13 cellular contexts compared by ENCODE assay signal in the genomic region with DNA sequence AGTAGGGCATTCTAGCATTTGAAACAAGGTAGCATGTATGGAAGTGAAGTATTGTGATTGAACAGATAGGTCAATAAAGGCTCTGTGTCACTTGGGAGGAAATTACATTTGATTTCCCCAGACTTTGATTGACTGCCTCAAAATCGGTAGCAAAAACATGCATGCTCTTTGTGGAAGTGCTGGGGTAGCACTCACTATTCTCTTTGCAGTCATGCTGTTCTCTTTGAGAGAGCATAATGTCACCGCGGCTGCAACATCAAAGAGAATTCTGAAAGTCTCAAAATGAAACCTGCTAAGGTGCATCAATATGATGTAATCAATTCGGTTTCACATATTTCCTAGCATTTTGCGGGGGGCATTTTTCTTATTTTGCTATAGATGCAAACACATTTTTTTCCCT.
DNase-seq lines count a peak whose midpoint lies in the region; ATAC-seq and TF ChIP-seq lines count a peak whose summit lies in the region.
"Had no signal": no experiment of that assay in that cellular context is flagged by ENCODE, and none has a peak within 500 bp of the region (broad histone marks: within the 10 kb centered on the region; RNA-seq: fewer than 3 reads in every experiment).

No MANE protein-coding gene starts in this region.

- TF ChIP-seq CTCF in GM12865 (IDR thresholded peaks at IDR 0.05; ENCODE audit: insufficient read depth, low read depth, low read length, missing control alignments), result no peak

- DNase-seq in DMS 273 (lab: John Stamatoyannopoulos, UW; ENCODE audit: unreplicated experiment) (peak; percentile 8), DMS 273 treated with DMSO at 0.1 percent for 48 hours (lab: John Stamatoyannopoulos, UW) (no peak), GM12865 (ENCODE audit: low read depth) (peak; percentile 78), DMS114 treated with DMSO at 0.1 percent for 48 hours (lab: John Stamatoyannopoulos, UW; ENCODE audit: unreplicated experiment) (no peak)
- DNase-seq in activated naive CD4-positive, alpha-beta T cell treated with anti-CD3 and anti-CD28 coated beads, Interleukin-2, amount 50 U/mL, for 72 hours (ENCODE audit: low spot score in 2 of 2), result peak in 1 of 2 donors; percentile 26
- DNase-seq: colonic mucosa, esophagus squamous epithelium, H9, left lung had no signal

- H3K36me3 Mint-ChIP-seq in activated naive CD4-positive, alpha-beta T cell treated with anti-CD3 and anti-CD28 coated beads, Interleukin-2, amount 50 U/mL, for 72 hours, result no peaks in the 10 kb centered on the region

- no peaks in the 10 kb centered on the region for H3K9me3 Mint-ChIP-seq in activated naive CD4-positive, alpha-beta T cell treated with anti-CD3 and anti-CD28 coated beads, Interleukin-2, amount 50 U/mL, for 72 hours
- H3K9me3 Mint-ChIP-seq: H9, nephron had no signal

- ATAC-seq in HG03565 (IDR thresholded peaks at IDR 0.05; ENCODE audit: unreplicated experiment), result peak; percentile 74
- peak; percentile 79 to 92 for ATAC-seq in activated naive CD4-positive, alpha-beta T cell treated with anti-CD3 and anti-CD28 coated beads, Interleukin-2, amount 50 U/mL, for 72 hours
- ATAC-seq in GM19463 (IDR thresholded peaks at IDR 0.05; ENCODE audit: unreplicated experiment), result no peak
- ATAC-seq in GM18907 (IDR thresholded peaks at IDR 0.05; ENCODE audit: unreplicated experiment), result no peak
- ATAC-seq: left lung had no signal

- H3K27ac Mint-ChIP-seq in activated naive CD4-positive, alpha-beta T cell treated with anti-CD3 and anti-CD28 coated beads, Interleukin-2, amount 50 U/mL, for 72 hours, result no peak overlapping the region
- H3K27ac Mint-ChIP-seq: H9, nephron had no signal

- no peak overlapping the region for H3K4me3 ChIP-seq in GM12865 (ENCODE audit: low read depth, low read length)
- H3K4me3 ChIP-seq: colonic mucosa, esophagus squamous epithelium, left lung had no signal

Comparison
In these comparisons a context has a peak if more than half of its experiments do, and no peak if none do; other contexts are left out.
1. DNase-seq: peak in DMS 273 (single experiment) and GM12865 (single experiment); none in DMS 273 treated with DMSO at 0.1 percent for 48 hours (single experiment) and DMS114 treated with DMSO at 0.1 percent for 48 hours (single experiment).
2. ATAC-seq: peak in HG03565 (single experiment) and activated naive CD4-positive, alpha-beta T cell treated with anti-CD3 and anti-CD28 coated beads, Interleukin-2, amount 50 U/mL, for 72 hours (2 of 2); none in GM19463 (single experiment) and GM18907 (single experiment).